Comparison of ENCODE assay signal across 1 cellular context in the genomic region with DNA sequence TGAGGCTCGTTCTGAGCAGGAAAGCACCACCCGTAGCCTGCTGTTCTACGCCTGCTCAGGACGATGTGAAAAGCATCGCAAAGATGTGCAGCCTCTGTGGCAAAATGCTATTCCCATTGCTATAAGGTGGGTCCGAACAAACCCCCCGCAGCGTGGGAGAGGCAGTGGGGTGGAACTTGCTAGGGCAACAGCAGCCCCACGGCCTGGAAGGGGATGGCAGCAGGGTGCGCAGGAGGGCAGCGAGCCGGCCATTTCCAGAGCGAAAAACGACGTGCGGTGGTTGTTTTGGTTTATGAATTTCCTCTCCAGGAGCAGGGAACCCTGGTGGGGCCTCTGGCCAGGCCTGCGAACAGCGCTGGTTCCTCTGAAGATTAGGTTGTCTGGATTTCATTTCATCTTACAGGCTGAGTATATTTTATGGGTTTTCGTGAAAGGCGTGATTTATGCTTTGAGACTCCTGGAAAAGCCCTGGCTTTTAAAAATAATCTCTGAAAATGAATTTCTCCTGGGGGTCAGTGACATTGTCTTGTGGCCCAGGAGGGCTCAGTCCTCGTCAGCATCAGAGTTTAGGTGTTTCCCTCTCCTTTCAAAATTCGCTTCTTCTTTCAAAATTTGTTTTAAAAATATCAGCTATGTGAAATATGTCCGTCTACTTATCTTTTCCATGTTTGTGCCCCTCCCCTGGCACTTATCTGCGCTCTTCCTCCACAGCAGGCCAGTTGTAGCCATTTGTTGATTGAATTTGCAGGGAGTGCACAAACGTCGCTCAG.
TF ChIP-seq lines count a peak whose summit lies in the region.

No MANE protein-coding gene starts in this region.

TF ChIP-seq in HEK293, 187 proteins besides CTCF, POLR2A, EP300 and RAD21 (continued from another document):
- TF ChIP-seq, protein P1, sequence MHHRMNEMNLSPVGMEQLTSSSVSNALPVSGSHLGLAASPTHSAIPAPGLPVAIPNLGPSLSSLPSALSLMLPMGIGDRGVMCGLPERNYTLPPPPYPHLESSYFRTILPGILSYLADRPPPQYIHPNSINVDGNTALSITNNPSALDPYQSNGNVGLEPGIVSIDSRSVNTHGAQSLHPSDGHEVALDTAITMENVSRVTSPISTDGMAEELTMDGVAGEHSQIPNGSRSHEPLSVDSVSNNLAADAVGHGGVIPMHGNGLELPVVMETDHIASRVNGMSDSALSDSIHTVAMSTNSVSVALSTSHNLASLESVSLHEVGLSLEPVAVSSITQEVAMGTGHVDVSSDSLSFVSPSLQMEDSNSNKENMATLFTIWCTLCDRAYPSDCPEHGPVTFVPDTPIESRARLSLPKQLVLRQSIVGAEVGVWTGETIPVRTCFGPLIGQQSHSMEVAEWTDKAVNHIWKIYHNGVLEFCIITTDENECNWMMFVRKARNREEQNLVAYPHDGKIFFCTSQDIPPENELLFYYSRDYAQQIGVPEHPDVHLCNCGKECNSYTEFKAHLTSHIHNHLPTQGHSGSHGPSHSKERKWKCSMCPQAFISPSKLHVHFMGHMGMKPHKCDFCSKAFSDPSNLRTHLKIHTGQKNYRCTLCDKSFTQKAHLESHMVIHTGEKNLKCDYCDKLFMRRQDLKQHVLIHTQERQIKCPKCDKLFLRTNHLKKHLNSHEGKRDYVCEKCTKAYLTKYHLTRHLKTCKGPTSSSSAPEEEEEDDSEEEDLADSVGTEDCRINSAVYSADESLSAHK (tag by site-specific recombination; IDR thresholded peaks at IDR 0.05), result no peak
